ENCODE assay signal across 9 cellular contexts in the genomic region with DNA sequence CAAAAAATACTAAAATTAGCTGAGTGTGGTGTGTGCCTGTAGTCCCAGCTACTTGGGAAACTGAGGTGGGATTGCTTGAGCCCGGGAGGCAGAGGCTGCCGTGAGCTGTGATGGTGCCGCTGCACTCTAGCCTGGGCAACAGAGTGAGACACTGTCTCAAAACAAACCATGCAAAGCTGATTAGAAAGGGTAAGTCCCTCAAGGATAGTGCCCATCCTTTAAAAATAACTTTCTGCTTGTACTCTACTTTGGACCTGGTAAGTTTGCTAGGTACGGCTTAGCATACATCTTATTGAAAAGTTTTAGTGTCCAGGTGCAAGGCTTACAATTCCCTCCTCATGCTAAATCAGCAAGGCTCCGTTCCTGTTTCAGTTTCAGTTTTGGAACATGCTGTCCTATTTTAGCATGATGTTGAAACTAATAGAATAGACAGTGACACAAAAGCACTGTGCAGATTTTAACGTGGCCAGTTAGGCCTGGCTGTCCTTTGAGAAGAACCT. TPM values are rescaled to one million over a fixed set of nuclear protein-coding genes. Genes with fewer than 3 reads are reported as not detected.
DNase-seq lines count a peak whose midpoint lies in the region; ATAC-seq and TF ChIP-seq lines count a peak whose summit lies in the region.
"Had no signal": no experiment of that assay in that cellular context is flagged by ENCODE, and none has a peak within 500 bp of the region (broad histone marks: within the 10 kb centered on the region; RNA-seq: fewer than 3 reads in every experiment).

No MANE protein-coding gene starts in this region.

- no peaks in the 10 kb centered on the region for H3K9me2 ChIP-seq in PC-3 (replicated peaks; ENCODE audit: low read length)

- TF ChIP-seq RAD21 in liver (IDR thresholded peaks at IDR 0.05): peak in 1 of 2 donors; percentile 41

- ATAC-seq in GM18907 (IDR thresholded peaks at IDR 0.05; ENCODE audit: unreplicated experiment): peak; percentile 77
- ATAC-seq in HG03097 (IDR thresholded peaks at IDR 0.05; ENCODE audit: low FRiP score, unreplicated experiment): peak; percentile 81
- peak; percentile 84 for ATAC-seq in activated B cell treated with CpG ODN at 0.5 μM for 24 hours (ENCODE audit: low read depth)
- no peak for ATAC-seq in PC-3

- H3K9me3 Mint-ChIP-seq in activated B cell treated with CpG ODN at 0.5 μM for 24 hours (no peaks in the 10 kb centered on the region), mesothelial cell of epicardium (no peaks in the 10 kb centered on the region)

- intact Hi-C loops in activated B cell treated with CpG ODN at 0.5 μM for 24 hours (cut with micrococcal nuclease) (loop anchor here (1.0 kb wide), 1 partner anchor 22 kb away; the partner anchor contains the start of gene FEM1B), PC-3 (cut with micrococcal nuclease) (no loop called here)

- H3K36me3 Mint-ChIP-seq in activated B cell treated with CpG ODN at 0.5 μM for 24 hours (ENCODE audit: low read depth) (peaks cover 9% of the 10 kb centered on the region), mesothelial cell of epicardium (peaks cover 13% of the 10 kb centered on the region)

- TF ChIP-seq CTCF in activated B cell treated with CpG ODN at 0.5 μM for 24 hours (IDR thresholded peaks at IDR 0.05) (no peak), liver (IDR thresholded peaks at IDR 0.05; ENCODE audit: low read depth, low read length, missing input control) (no peak), PC-3 (conservative IDR thresholded peaks at IDR 0.05; ENCODE audit: low read depth, low read length) (no peak), mesothelial cell of epicardium (IDR thresholded peaks at IDR 0.05; ENCODE audit: unreplicated experiment) (no peak)

- peak overlapping the region; percentile 62 to 81 for H3K27ac ChIP-seq in liver (ENCODE audit: low read depth in 1 of 2, low read length in 2 of 2)
- no peak overlapping the region for H3K27ac ChIP-seq in urinary bladder (ENCODE audit: low read depth)
- no peak overlapping the region for H3K27ac ChIP-seq in PC-3 (ENCODE audit: low read length)

- H3K4me3 Mint-ChIP-seq in activated B cell treated with CpG ODN at 0.5 μM for 24 hours (peak overlapping the region; percentile 79), mesothelial cell of epicardium (no peak overlapping the region)

- H3K9ac ChIP-seq in liver (ENCODE audit: low read depth in 1 of 2, low read length in 2 of 2): peak overlapping the region; percentile 8 to 45
- H3K9ac ChIP-seq in PC-3 (ENCODE audit: low read length): no peak overlapping the region

- H3K4me3 ChIP-seq in liver (ENCODE audit: low read depth in 1 of 3, low read length in 3 of 3): peak overlapping the region; percentile 27 to 66 (median 42)
- H3K4me3 ChIP-seq in urinary bladder (ENCODE audit: low read depth, low read length): peak overlapping the region; percentile 17
- H3K4me3 ChIP-seq in PC-3 (ENCODE audit: low read length): no peak overlapping the region
- H3K4me3 ChIP-seq: cardiac muscle cell had no signal

- H3K27me3 Mint-ChIP-seq in activated B cell treated with CpG ODN at 0.5 μM for 24 hours (no peaks in the 10 kb centered on the region), mesothelial cell of epicardium (ENCODE audit: low read depth) (no peaks in the 10 kb centered on the region)

- H3K27ac Mint-ChIP-seq in activated B cell treated with CpG ODN at 0.5 μM for 24 hours: peak overlapping the region; percentile 77
- H3K27ac Mint-ChIP-seq in mesothelial cell of epicardium: no peak overlapping the region

- H3F3A ChIP-seq in PC-3 (ENCODE audit: low read length, unreplicated experiment): no peaks in the 10 kb centered on the region

- H3K27me3 ChIP-seq in liver (ENCODE audit: control insufficient read depth in 4 of 4, insufficient read depth in 4 of 4, low read length in 3 of 4) (no peaks in the 10 kb centered on the region), PC-3 (ENCODE audit: low read length) (no peaks in the 10 kb centered on the region)
- H3K27me3 ChIP-seq: cardiac muscle cell had no signal

- peaks cover 5 to 33% (median 27%) of the 10 kb centered on the region in 4 donors for H3K4me1 ChIP-seq in liver (ENCODE audit: control insufficient read depth in 4 of 4, insufficient read depth in 4 of 4, low read length in 3 of 4)
- no peaks in the 10 kb centered on the region for H3K4me1 ChIP-seq in urinary bladder (ENCODE audit: insufficient read depth)
- H3K4me1 ChIP-seq in PC-3 (ENCODE audit: insufficient read depth, low read length): no peaks in the 10 kb centered on the region

- H3K4me1 Mint-ChIP-seq in activated B cell treated with CpG ODN at 0.5 μM for 24 hours (peaks cover 19% of the 10 kb centered on the region), mesothelial cell of epicardium (no peaks in the 10 kb centered on the region)

- no peak overlapping the region for H2AFZ ChIP-seq in PC-3 (ENCODE audit: low read length)

- POLR2A ChIA-PET in activated B cell treated with CpG ODN at 0.5 μM for 24 hours (lab: Charles Lee) (interaction anchor here (0.7 to 1.8 kb wide), 3 partner anchors 21 to 1153 kb away, joined by 3 to 15 read pairs (median 3); partner anchors contain the start of gene FEM1B), PC-3 (lab: Charles Lee; ENCODE audit: unreplicated experiment) (no interaction called here)

- WGBS in liver: 5% methylated on average over 6 of the region's 6 CpGs
- 52% methylated on average over 6 of the region's 6 CpGs for WGBS in urinary bladder

- CTCF ChIA-PET in activated B cell treated with CpG ODN at 0.5 μM for 24 hours (lab: Charles Lee) (no interaction called here), PC-3 (lab: Charles Lee) (no interaction called here)

- H3K4me2 ChIP-seq in PC-3 (ENCODE audit: low read length): no peak overlapping the region

- DNase-seq in AG08395 (ENCODE audit: low spot score) (peak; percentile 19), activated B cell treated with CpG ODN at 0.5 μM for 24 hours (no peak), PC-3 (no peak), mesothelial cell of epicardium (ENCODE audit: low spot score in 2 of 2, unreplicated experiment in 2 of 2) (no peak)

- BruUV-seq in PC-3 (replicated peaks; lab: Mats Ljungman, UMichigan): no TSS peak

- H4K20me1 ChIP-seq in PC-3 (ENCODE audit: low read length): no peaks in the 10 kb centered on the region

- H3K36me3 ChIP-seq in liver (ENCODE audit: control insufficient read depth in 4 of 4, insufficient read depth in 3 of 4, low read depth in 1 of 4, low read length in 3 of 4) (no peaks in the 10 kb centered on the region), urinary bladder (ENCODE audit: insufficient read depth) (peaks cover 1% of the 10 kb centered on the region), PC-3 (ENCODE audit: low read depth, low read length) (peaks cover 4% of the 10 kb centered on the region; the same call in 1 of the 2 replicates)
- H3K36me3 ChIP-seq: cardiac muscle cell had no signal

- H3K9me3 ChIP-seq in liver (ENCODE audit: control insufficient read depth in 4 of 4, low read length in 3 of 4) (no peaks in the 10 kb centered on the region), PC-3 (ENCODE audit: low read length) (no peaks in the 10 kb centered on the region)

- H3K79me2 ChIP-seq in PC-3 (ENCODE audit: low read length): 0 out of 2 replicates have a peak, but pooled peaks cover 6% of the 10 kb centered on the region

TF ChIP-seq in liver, 16 proteins besides CTCF, POLR2A, EP300 and RAD21 (continues in another document):
- TF ChIP-seq SP1 (IDR thresholded peaks at IDR 0.05): peak; percentile 61
- peak; percentile 30 for TF ChIP-seq YY1 (IDR thresholded peaks at IDR 0.05)
- TF ChIP-seq, protein P1, sequence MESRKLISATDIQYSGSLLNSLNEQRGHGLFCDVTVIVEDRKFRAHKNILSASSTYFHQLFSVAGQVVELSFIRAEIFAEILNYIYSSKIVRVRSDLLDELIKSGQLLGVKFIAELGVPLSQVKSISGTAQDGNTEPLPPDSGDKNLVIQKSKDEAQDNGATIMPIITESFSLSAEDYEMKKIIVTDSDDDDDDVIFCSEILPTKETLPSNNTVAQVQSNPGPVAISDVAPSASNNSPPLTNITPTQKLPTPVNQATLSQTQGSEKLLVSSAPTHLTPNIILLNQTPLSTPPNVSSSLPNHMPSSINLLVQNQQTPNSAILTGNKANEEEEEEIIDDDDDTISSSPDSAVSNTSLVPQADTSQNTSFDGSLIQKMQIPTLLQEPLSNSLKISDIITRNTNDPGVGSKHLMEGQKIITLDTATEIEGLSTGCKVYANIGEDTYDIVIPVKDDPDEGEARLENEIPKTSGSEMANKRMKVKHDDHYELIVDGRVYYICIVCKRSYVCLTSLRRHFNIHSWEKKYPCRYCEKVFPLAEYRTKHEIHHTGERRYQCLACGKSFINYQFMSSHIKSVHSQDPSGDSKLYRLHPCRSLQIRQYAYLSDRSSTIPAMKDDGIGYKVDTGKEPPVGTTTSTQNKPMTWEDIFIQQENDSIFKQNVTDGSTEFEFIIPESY (IDR thresholded peaks at IDR 0.05): no peak
- TF ChIP-seq RXRA (IDR thresholded peaks at IDR 0.05): peak; percentile 19 to 25
- no peak for TF ChIP-seq GABPA (IDR thresholded peaks at IDR 0.05 in 1 of 2, conservative IDR thresholded peaks at IDR 0.05 in 1 of 2)
- no peak for TF ChIP-seq TAF1 (conservative IDR thresholded peaks at IDR 0.05)
- TF ChIP-seq HNF4G (IDR thresholded peaks at IDR 0.05): no peak
- peak; percentile 45 to 47 for TF ChIP-seq HNF4A (conservative IDR thresholded peaks at IDR 0.05)
- TF ChIP-seq, protein P2, sequence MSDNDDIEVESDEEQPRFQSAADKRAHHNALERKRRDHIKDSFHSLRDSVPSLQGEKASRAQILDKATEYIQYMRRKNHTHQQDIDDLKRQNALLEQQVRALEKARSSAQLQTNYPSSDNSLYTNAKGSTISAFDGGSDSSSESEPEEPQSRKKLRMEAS (IDR thresholded peaks at IDR 0.05): peak; percentile 84

RNA-seq across cellular contexts. Expression of gene FEM1B, which starts 21.4 kb away (rescaled TPM):
- 42.2 and 47.7 TPM in 2 replicates for total RNA-seq in activated B cell treated with CpG ODN at 0.5 μM for 24 hours
- total RNA-seq in liver: 10 to 100 TPM; 27.7 to 39.5 TPM
- 1 to 10 TPM; 6.2 to 8.0 TPM for polyA plus RNA-seq in liver
- total RNA-seq in urinary bladder: 103 TPM
- polyA plus RNA-seq in urinary bladder: 32.4 TPM
- 19.4 and 22.1 TPM in 2 replicates for total RNA-seq in PC-3 (2014; rRNA removed)
- total RNA-seq in mesothelial cell of epicardium: 49.6 to 61.0 TPM (median 54.6 TPM) in 3 replicates

Comparison
In these comparisons a context has a peak if more than half of its experiments do, and no peak if none do; other contexts are left out.
1. H3K27ac ChIP-seq: peak in liver (2 of 2); none in urinary bladder (single experiment) and PC-3 (single experiment).